Comparison of ENCODE assay signal across 8 cellular contexts in genomic region chr1:219173758-219174671, GRCh38. TPM values are rescaled to one million over a fixed set of nuclear protein-coding genes. Genes with fewer than 3 reads are reported as not detected.
DNase-seq lines count a peak whose midpoint lies in the region; ATAC-seq, FAIRE-seq and TF ChIP-seq lines count a peak whose summit lies in the region.

Gene LYPLAL1 (plus strand): TSS chr1:219173878. CDS start chr1:219173891, 13 bp downstream.

- peak; percentile 62 for DNase-seq in GM12892 (ENCODE audit: insufficient read length)
- DNase-seq in NCI-H1417 treated with DMSO at 0.1 percent for 48 hours (lab: John Stamatoyannopoulos, UW) = peak; percentile 40
- peak; percentile 76 for DNase-seq in amniotic epithelial cell (ENCODE audit: low read depth)
- peak; percentile 92 for DNase-seq in left cardiac atrium
- peak; percentile 84 for DNase-seq in progenitor cell of endocrine pancreas (ENCODE audit: low spot score, unreplicated experiment)
- DNase-seq in upper lobe of right lung = peak; percentile 95

- H3K4me3 Mint-ChIP-seq in progenitor cell of endocrine pancreas (ENCODE audit: low read depth) = peak within 1 kb of the TSS; percentile 93

- no peaks in the 10 kb centered on the region for H3K27me3 Mint-ChIP-seq in progenitor cell of endocrine pancreas

- ATAC-seq in HG02798 (IDR thresholded peaks at IDR 0.05; ENCODE audit: poor library complexity, unreplicated experiment) (peak; percentile 82), left cardiac atrium (peak; percentile 98), upper lobe of right lung (peak; percentile 98)

- H3K4me1 Mint-ChIP-seq in progenitor cell of endocrine pancreas (ENCODE audit: low read depth) = peaks cover 26% of the 10 kb centered on the region

- H3K27me3 ChIP-seq in upper lobe of right lung = no peaks in the 10 kb centered on the region

- intact Hi-C loops in T-helper 1 cell treated with Interleukin-12 subunit alpha and Interleukin-12 subunit beta and Interleukin-4 antibody, amounts not matched to agents 30 ng/mL and 1 ng/mL, for 36 hours (cut with micrococcal nuclease) = loop anchor here (1.0 to 10.0 kb wide), 7 partner anchors 15 to 1543 kb away; partner anchors contain the start of genes EPRS1, GPATCH2, IARS2 and RAB3GAP2
- intact Hi-C loops in left cardiac atrium (cut with DNase I) (loop anchor here in 1 of 2 donors (10.0 kb wide), 1 partner anchor 829 kb away; the partner anchor contains the start of gene TGFB2), upper lobe of right lung (cut with DNase I) (no loop called here)

- no peaks in the 10 kb centered on the region for H3K9me3 ChIP-seq in upper lobe of right lung

- H3K27ac Mint-ChIP-seq in progenitor cell of endocrine pancreas = peak within 1 kb of the TSS; percentile 95

- peaks cover 5% of the 10 kb centered on the region for H3K36me3 Mint-ChIP-seq in progenitor cell of endocrine pancreas (ENCODE audit: insufficient read depth)

- peak within 1 kb of the TSS; percentile 86 for H3K4me3 ChIP-seq in upper lobe of right lung

- peak within 1 kb of the TSS; percentile 91 for H3K27ac ChIP-seq in upper lobe of right lung

- no peaks in the 10 kb centered on the region for H3K36me3 ChIP-seq in upper lobe of right lung

- FAIRE-seq in GM12892 (lab: Jason Lieb, UNC) = peak; percentile 99

- peaks cover 35% of the 10 kb centered on the region for H3K4me1 ChIP-seq in upper lobe of right lung

- peaks cover 4% of the 10 kb centered on the region for H3K9me3 Mint-ChIP-seq in progenitor cell of endocrine pancreas (ENCODE audit: low read depth)

- TF ChIP-seq CTCF in progenitor cell of endocrine pancreas (IDR thresholded peaks at IDR 0.05; ENCODE audit: unreplicated experiment) (peak; percentile 21), upper lobe of right lung (IDR thresholded peaks at IDR 0.05) (peak; percentile 12)

- peak; percentile 95 for TF ChIP-seq POLR2A in GM12892 (IDR thresholded peaks at IDR 0.05; ENCODE audit: low read depth, low read length)

RNA-seq across cellular contexts. Expression of gene LYPLAL1, which starts in this region (rescaled TPM):
- polyA plus RNA-seq in GM12892 (2012; ENCODE audit: missing spikeins) = 48.7 TPM
- total RNA-seq in T-helper 1 cell treated with Interleukin-12 subunit alpha and Interleukin-12 subunit beta and Interleukin-4 antibody, amounts not matched to agents 30 ng/mL and 1 ng/mL, for 36 hours = 15.8 and 17.3 TPM in 2 replicates
- total RNA-seq in left cardiac atrium (10 to 100 TPM; 53.1 to 57.9 TPM), progenitor cell of endocrine pancreas (33.0 and 38.2 TPM in 2 replicates), upper lobe of right lung (33.2 TPM)

Comparison
In these comparisons a context has a peak if more than half of its experiments do, and no peak if none do; other contexts are left out.
1. Peak in every context shown above with its lines: DNase-seq, ATAC-seq, H3K4me3 ChIP-seq and H3K27ac ChIP-seq.
2. DNase-seq: peak in every context shown above with its lines; median percentile 95 in upper lobe of right lung; 92 in left cardiac atrium; 84 in progenitor cell of endocrine pancreas; 76 in amniotic epithelial cell; 62 in GM12892; 40 in NCI-H1417 treated with DMSO at 0.1 percent for 48 hours.